In the genomic region with DNA sequence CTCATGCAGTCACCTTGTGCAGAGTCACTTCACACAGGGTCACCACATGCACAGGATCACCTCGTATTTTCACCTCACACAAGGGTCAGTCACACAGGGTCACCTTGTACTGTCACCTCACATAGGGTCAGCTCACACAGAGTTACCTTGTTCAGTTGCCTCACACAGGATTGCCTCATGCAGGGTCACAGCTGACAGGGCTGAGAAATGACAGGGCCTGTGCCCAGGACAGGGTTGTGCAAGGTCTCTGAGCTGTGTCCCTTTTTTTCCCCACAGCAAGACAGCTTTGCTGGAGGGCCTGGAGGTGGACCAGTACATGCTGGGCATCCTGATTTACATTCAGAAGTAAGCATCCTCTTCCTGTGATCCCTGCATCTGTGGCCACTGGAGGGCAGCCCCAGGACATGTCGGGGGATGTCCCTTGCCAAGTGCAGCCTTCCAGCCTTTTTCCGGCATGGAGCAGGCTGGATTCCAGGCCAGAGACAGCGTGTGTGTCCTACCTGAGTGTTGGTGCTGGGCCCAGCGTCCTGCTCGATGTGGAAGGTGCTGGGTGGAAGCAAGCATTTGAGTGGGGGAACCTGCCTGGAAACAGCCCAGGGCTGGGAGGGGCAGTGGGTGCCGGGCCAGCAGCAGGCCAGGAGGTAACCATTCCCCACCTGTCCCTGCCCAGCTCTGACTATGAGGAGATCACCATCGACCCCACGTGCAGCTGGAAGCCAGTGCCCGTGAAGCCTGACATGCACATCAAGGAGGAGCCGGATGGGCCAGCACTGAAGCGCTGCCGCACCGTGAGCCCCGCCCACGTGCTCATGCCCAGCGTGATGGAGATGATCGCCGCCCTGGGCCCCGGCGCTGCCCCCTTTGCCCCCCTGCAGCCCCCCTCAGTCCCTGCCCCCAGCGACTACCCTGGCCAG, we compare ENCODE assay signal across 23 cellular contexts. TPM values are rescaled to one million over a fixed set of nuclear protein-coding genes. Genes with fewer than 3 reads are reported as not detected.
DNase-seq lines count a peak whose midpoint lies in the region; ATAC-seq, FAIRE-seq and TF ChIP-seq lines count a peak whose summit lies in the region.
"Had no signal": no experiment of that assay in that cellular context is flagged by ENCODE, and none has a peak within 500 bp of the region (broad histone marks: within the 10 kb centered on the region; RNA-seq: fewer than 3 reads in every experiment).

No MANE protein-coding gene starts in this region.

- H2BK5ac ChIP-seq in IMR-90 (ENCODE audit: low read depth, low read length, poor library complexity, severe bottlenecking) = no peak overlapping the region

- H2BK15ac ChIP-seq in IMR-90 (ENCODE audit: low read depth, low read length) = no peak overlapping the region

- no peaks in the 10 kb centered on the region for H3K27me3 Mint-ChIP-seq in endodermal cell (ENCODE audit: insufficient read depth)
- H3K27me3 Mint-ChIP-seq: activated naive CD8-positive, alpha-beta T cell; dendritic cell treated with granulocyte-macrophage colony-stimulating factor and Interleukin-4, amounts not matched to agents 40 ng/mL and 50 ng/mL, for 4 days had no signal

- H3K27me3 ChIP-seq in IMR-90 (ENCODE audit: control insufficient read depth, insufficient read depth, low read length) = no peaks in the 10 kb centered on the region
- H3K27me3 ChIP-seq in endodermal cell (ENCODE audit: control insufficient read depth, insufficient read depth, low read length, poor library complexity, severe bottlenecking) = no peaks in the 10 kb centered on the region
- H3K27me3 ChIP-seq in osteoblast (ENCODE audit: insufficient read depth, low read length) = no peaks in the 10 kb centered on the region
- H3K27me3 ChIP-seq in vagina = no peaks in the 10 kb centered on the region
- H3K27me3 ChIP-seq: body of pancreas had no signal

- H2AFZ ChIP-seq in IMR-90 (replicated peaks; ENCODE audit: low read length, poor library complexity) (no peak overlapping the region), osteoblast (ENCODE audit: low read length) (no peak overlapping the region)

- no peaks in the 10 kb centered on the region for H3K9me3 ChIP-seq in IMR-90 (ENCODE audit: control insufficient read depth, insufficient read depth, low read length)
- no peaks in the 10 kb centered on the region for H3K9me3 ChIP-seq in endodermal cell (ENCODE audit: control insufficient read depth, low read length)
- H3K9me3 ChIP-seq in osteoblast (ENCODE audit: low read depth, low read length) = no peaks in the 10 kb centered on the region
- no peaks in the 10 kb centered on the region for H3K9me3 ChIP-seq in vagina
- H3K9me3 ChIP-seq: body of pancreas, lower lobe of right lung had no signal

- no peak overlapping the region for H2BK120ac ChIP-seq in IMR-90 (ENCODE audit: low read depth, low read length)

- CTCF ChIA-PET in IMR-90 (lab: Yijun Ruan, JAX) = no interaction called here

- no peak overlapping the region for H3K27ac ChIP-seq in IMR-90 (ENCODE audit: insufficient read depth, low read length)
- no peak overlapping the region for H3K27ac ChIP-seq in endodermal cell (ENCODE audit: low read depth, low read length)
- no peak overlapping the region for H3K27ac ChIP-seq in osteoblast (ENCODE audit: low read depth, low read length)
- H3K27ac ChIP-seq in vagina = no peak overlapping the region
- H3K27ac ChIP-seq in coronary artery = no peak overlapping the region
- H3K27ac ChIP-seq: lower lobe of right lung had no signal

- in situ Hi-C loops in IMR-90 (cut with MboI; ENCODE audit: low sequenced_read_pairs) = no loop called here

- peaks cover 26% of the 10 kb centered on the region for H3K4me1 ChIP-seq in IMR-90 (ENCODE audit: control insufficient read depth, insufficient read depth, low read length)
- no peaks in the 10 kb centered on the region for H3K4me1 ChIP-seq in endodermal cell (ENCODE audit: control insufficient read depth, insufficient read depth, low read length)
- peaks cover 9% of the 10 kb centered on the region for H3K4me1 ChIP-seq in osteoblast (ENCODE audit: insufficient read depth, low read length)
- peaks cover 46% of the 10 kb centered on the region for H3K4me1 ChIP-seq in vagina

- no peak overlapping the region for H4K91ac ChIP-seq in IMR-90 (ENCODE audit: insufficient read depth, low read depth, low read length)

- no peaks in the 10 kb centered on the region for H3K79me2 ChIP-seq in osteoblast (ENCODE audit: insufficient read depth, low read length)

- no peaks in the 10 kb centered on the region for H3K4me1 Mint-ChIP-seq in endodermal cell

- H2AK5ac ChIP-seq in IMR-90 (ENCODE audit: low read depth, low read length) = no peak overlapping the region

- no peak for ATAC-seq in IMR-90 (ENCODE audit: low read depth)
- no peak for ATAC-seq in HG03439 (IDR thresholded peaks at IDR 0.05; ENCODE audit: unreplicated experiment)
- ATAC-seq: body of pancreas, K562, lower lobe of right lung had no signal

- no peak overlapping the region for H4K8ac ChIP-seq in IMR-90 (ENCODE audit: low read depth in 2 of 2, low read length in 2 of 2)

- peaks cover 57% of the 10 kb centered on the region for H3K36me3 Mint-ChIP-seq in endodermal cell (ENCODE audit: low read depth)
- H3K36me3 Mint-ChIP-seq: activated naive CD8-positive, alpha-beta T cell had no signal

- peaks cover 0 to 15% of the 10 kb centered on the region in 2 experiments; a peak in 3 of 4 replicates for H3K79me1 ChIP-seq in IMR-90 (ENCODE audit: low read depth in 1 of 2, low read length in 2 of 2)

- H3K18ac ChIP-seq in IMR-90 (ENCODE audit: low read depth, low read length) = no peak overlapping the region

- no peak for DNase-seq in GM10266 (ENCODE audit: extremely low spot score)
- no peak for DNase-seq in IMR-90
- DNase-seq in endodermal cell = peak; percentile 50
- peak; percentile 74 for DNase-seq in osteoblast (ENCODE audit: insufficient read length, low spot score, missing footprints)
- no peak for DNase-seq in RCC 7860 (ENCODE audit: low spot score)
- no peak for DNase-seq in vagina (ENCODE audit: extremely low spot score in 2 of 2)
- DNase-seq in coronary artery (ENCODE audit: low spot score) = no peak
- DNase-seq: activated T-cell treated with anti-CD3 and anti-CD28 coated beads, Interleukin-2, amount 50 U/mL, for 48 hours; GF-D8; immature natural killer cell; lower lobe of right lung; NCI-H1092; NCI-H2029 treated with DMSO at 0.1 percent for 48 hours; NCI-H446 treated with DMSO at 0.1 percent for 48 hours; SHP77; stimulated activated CD4-positive, alpha-beta T cell treated with anti-CD3 and anti-CD28 coated beads, Interleukin-2, amount 100 ng/mL, for 48 hours had no signal

- peak overlapping the region; percentile 59 for H2AK9ac ChIP-seq in IMR-90 (replicated peaks; ENCODE audit: low read depth, low read length, poor library complexity)

- no peak overlapping the region for H3K4me2 ChIP-seq in IMR-90 (ENCODE audit: low read depth, low read length)
- no peak overlapping the region for H3K4me2 ChIP-seq in osteoblast (ENCODE audit: insufficient read depth, low read length)

- H2BK20ac ChIP-seq in IMR-90 (ENCODE audit: low read depth, low read length) = no peak overlapping the region

- no peak overlapping the region for H3K27ac Mint-ChIP-seq in endodermal cell
- H3K27ac Mint-ChIP-seq: activated naive CD8-positive, alpha-beta T cell; dendritic cell treated with granulocyte-macrophage colony-stimulating factor and Interleukin-4, amounts not matched to agents 40 ng/mL and 50 ng/mL, for 4 days; immature natural killer cell had no signal

- TF ChIP-seq RAD21 in IMR-90 (IDR thresholded peaks at IDR 0.05; ENCODE audit: low read length) = no peak

- intact Hi-C loops in IMR-90 (cut with micrococcal nuclease) (no loop called here), vagina (cut with DNase I) (no loop called here)

- no peak for TF ChIP-seq POLR2A in IMR-90 (IDR thresholded peaks at IDR 0.05; ENCODE audit: low read depth, low read length)
- TF ChIP-seq POLR2A in vagina (IDR thresholded peaks at IDR 0.05) = no peak

- H3K9me1 ChIP-seq in IMR-90 (ENCODE audit: insufficient read depth, low read length) = peaks cover 20% of the 10 kb centered on the region

- TF ChIP-seq CTCF in GM10266 (IDR thresholded peaks at IDR 0.05; ENCODE audit: control insufficient read depth, insufficient read depth, low read depth, missing control alignments) (peak; percentile 13), IMR-90 (conservative IDR thresholded peaks at IDR 0.05; ENCODE audit: low read depth, low read length) (peak; percentile 12; the same call in 1 of the 2 replicates), endodermal cell (conservative IDR thresholded peaks at IDR 0.05) (peak; percentile 38), osteoblast (IDR thresholded peaks at IDR 0.05; ENCODE audit: extremely low read depth, low read depth, low read length) (no peak), vagina (IDR thresholded peaks at IDR 0.05) (no peak), coronary artery (IDR thresholded peaks at IDR 0.05) (no peak)

- no peak for FAIRE-seq in RCC 7860 (lab: Jason Lieb, UNC)
- FAIRE-seq: GM12891, H1, K562 had no signal

- no peak overlapping the region for H3K4ac ChIP-seq in IMR-90 (ENCODE audit: low read depth, low read length)

- H3K4me3 ChIP-seq in IMR-90 (ENCODE audit: insufficient read depth, low read depth, low read length) = no peak overlapping the region
- H3K4me3 ChIP-seq in endodermal cell (ENCODE audit: low read length) = no peak overlapping the region
- H3K4me3 ChIP-seq in osteoblast (ENCODE audit: insufficient read depth, low read length) = no peak overlapping the region
- H3K4me3 ChIP-seq in vagina = no peak overlapping the region
- H3K4me3 ChIP-seq in coronary artery = no peak overlapping the region
- H3K4me3 ChIP-seq: body of pancreas, K562, lower lobe of right lung had no signal

- WGBS in IMR-90 (ENCODE audit: extremely low coverage in 2 of 2, insufficient read length in 1 of 2), 2 experiments = 89% methylated on average over 12 of the region's 22 CpGs; no CpG with 5 or more reads in 1 of the 2 experiments
- 92 to 95% methylated on average over 11 to 22 of the region's 22 CpGs for WGBS in endodermal cell (ENCODE audit: insufficient coverage in 1 of 2, insufficient read length in 1 of 2), 2 experiments

- dilution Hi-C loops in IMR-90 (cut with HindIII; ENCODE audit: low sequenced_read_pairs, unreplicated experiment) = no loop called here

- no peak overlapping the region for H3K56ac ChIP-seq in IMR-90 (ENCODE audit: extremely low read depth, insufficient read depth, low read length)

- H3K23ac ChIP-seq in IMR-90 (ENCODE audit: low read depth, low read length) = no peak overlapping the region

- BruUV-seq in IMR-90 (replicated peaks; lab: Mats Ljungman, UMichigan) = no TSS peak

- H3K14ac ChIP-seq in IMR-90 (replicated peaks; ENCODE audit: low read depth, low read length) = no peak overlapping the region

- no peak overlapping the region for H3K4me3 Mint-ChIP-seq in endodermal cell
- H3K4me3 Mint-ChIP-seq: activated naive CD8-positive, alpha-beta T cell; dendritic cell treated with granulocyte-macrophage colony-stimulating factor and Interleukin-4, amounts not matched to agents 40 ng/mL and 50 ng/mL, for 4 days; immature natural killer cell had no signal

- POLR2A ChIA-PET in IMR-90 (lab: Charles Lee; ENCODE audit: unreplicated experiment) = no interaction called here

- H3K36me3 ChIP-seq in IMR-90 (ENCODE audit: control insufficient read depth, insufficient read depth, low read length) (peaks cover 70% of the 10 kb centered on the region), endodermal cell (ENCODE audit: control insufficient read depth, insufficient read depth, low read length) (peaks cover 47% of the 10 kb centered on the region), osteoblast (ENCODE audit: insufficient read depth, low read length) (peaks cover 56% of the 10 kb centered on the region), vagina (peaks cover 0 to 73% of the 10 kb centered on the region in 2 donors)

- no peak overlapping the region for H3K9ac ChIP-seq in IMR-90 (ENCODE audit: low read depth, low read length)
- H3K9ac ChIP-seq in endodermal cell (ENCODE audit: extremely low read depth, low read length, poor library complexity, severe bottlenecking) = no peak overlapping the region

- H4K5ac ChIP-seq in IMR-90 (ENCODE audit: low read depth, low read length) = no peak overlapping the region

- H3K9me3 Mint-ChIP-seq in endodermal cell = no peaks in the 10 kb centered on the region
- H3K9me3 Mint-ChIP-seq: dendritic cell treated with granulocyte-macrophage colony-stimulating factor and Interleukin-4, amounts not matched to agents 40 ng/mL and 50 ng/mL, for 4 days; immature natural killer cell had no signal

- H4K20me1 ChIP-seq in IMR-90 (ENCODE audit: insufficient read depth, low read length) = peaks cover 6% of the 10 kb centered on the region
- no peaks in the 10 kb centered on the region for H4K20me1 ChIP-seq in osteoblast (ENCODE audit: insufficient read depth, low read length)

RNA-seq across cellular contexts. Expression of a gene that starts 16.3 kb away (rescaled TPM):
- total RNA-seq in IMR-90 (2012; rRNA removed) (2.8 and 3.0 TPM in 2 replicates), endodermal cell (10 to 100 TPM; 85.6 to 98.2 TPM), osteoblast (18.8 and 19.4 TPM in 2 replicates), vagina (54.3 TPM)
- polyA plus RNA-seq in IMR-90 (2012; rRNA removed) = 22.9 and 24.0 TPM in 2 replicates
- 6.2 and 11.7 TPM in 2 replicates for polyA plus RNA-seq in IMR-90 (2012; cell fraction: cytosol; rRNA removed)
- 98.7 and 169 TPM in 2 replicates for polyA plus RNA-seq in IMR-90 (2012; cell fraction: nucleus; rRNA removed; ENCODE audit: low replicate concordance)
- 92.0 TPM for polyA plus RNA-seq in endodermal cell (2013, experiment 1 of 2)
- 76.1 TPM for polyA plus RNA-seq in endodermal cell (2013, experiment 2 of 2)

RNA-seq across cellular contexts. Expression of a gene that starts 31.6 kb away (rescaled TPM):
- total RNA-seq in IMR-90 (2012; rRNA removed) (3,396 and 3,430 TPM in 2 replicates), endodermal cell (1,000 to 10,000 TPM; 1,857 to 1,899 TPM), osteoblast (1,505 and 1,612 TPM in 2 replicates), vagina (1,197 TPM)
- polyA plus RNA-seq in IMR-90 (2012; rRNA removed) = 4,788 and 4,883 TPM in 2 replicates
- polyA plus RNA-seq in IMR-90 (2012; cell fraction: cytosol; rRNA removed) = 3,102 and 3,821 TPM in 2 replicates
- 630 and 1,845 TPM in 2 replicates for polyA plus RNA-seq in IMR-90 (2012; cell fraction: nucleus; rRNA removed; ENCODE audit: low replicate concordance)
- 2,447 TPM for polyA plus RNA-seq in endodermal cell (2013, experiment 1 of 2)
- 2,352 TPM for polyA plus RNA-seq in endodermal cell (2013, experiment 2 of 2)

Comparison
In these comparisons a context has a peak if more than half of its experiments do, and no peak if none do; other contexts are left out.
1. DNase-seq: peak in endodermal cell (single experiment) and osteoblast (single experiment); none in GM10266 (single experiment), IMR-90 (single experiment), RCC 7860 (single experiment), vagina (0 of 2) and coronary artery (single experiment).
2. CTCF ChIP-seq: peak in GM10266 (single experiment), IMR-90 (single experiment) and endodermal cell (single experiment); none in osteoblast (single experiment), vagina (0 of 3) and coronary artery (single experiment).